In the genomic region with DNA sequence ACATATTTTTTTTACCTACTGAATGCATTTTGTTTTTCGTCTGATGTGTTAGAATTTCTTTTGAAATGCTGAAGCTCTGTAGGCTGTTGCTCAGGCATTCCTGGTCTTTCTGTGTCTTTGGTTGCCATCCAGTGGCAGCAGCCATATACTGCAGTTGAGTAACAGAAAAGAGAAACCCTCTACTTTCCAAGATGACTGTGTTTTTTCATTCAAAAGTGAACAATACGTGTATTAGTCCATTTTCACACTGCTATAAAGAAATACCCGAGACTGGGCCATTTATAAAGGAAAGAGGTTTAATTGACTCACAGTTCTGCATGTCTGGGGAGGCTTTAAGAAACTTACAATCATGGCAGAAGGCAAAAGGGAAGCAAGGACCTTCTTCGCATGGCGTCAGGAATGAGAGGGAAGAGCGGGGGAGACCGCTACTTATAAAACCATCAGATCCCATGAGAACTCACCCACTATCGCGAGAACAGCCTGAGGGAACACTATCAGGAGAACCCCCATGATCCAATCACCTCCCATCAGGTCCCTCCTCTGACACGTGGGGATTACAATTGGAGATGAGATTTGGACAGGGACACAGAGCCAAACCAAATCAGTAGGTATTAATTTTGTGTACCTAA, we compare ENCODE assay signal across 8 cellular contexts. TPM values are rescaled to one million over a fixed set of nuclear protein-coding genes. Genes with fewer than 3 reads are reported as not detected.
DNase-seq lines count a peak whose midpoint lies in the region; ATAC-seq and TF ChIP-seq lines count a peak whose summit lies in the region.

No MANE protein-coding gene starts in this region.

- no peaks in the 10 kb centered on the region for H4K20me1 ChIP-seq in Loucy (ENCODE audit: insufficient read depth, low read length, poor library complexity, severe bottlenecking)

- H3K27ac Mint-ChIP-seq in CD8-positive, alpha-beta T cell = peak overlapping the region; percentile 62

- H3K27ac ChIP-seq in CD8-positive, alpha-beta T cell (ENCODE audit: low read depth, low read length) = no peak overlapping the region
- H3K27ac ChIP-seq in prostate gland = no peak overlapping the region

- H3K4me1 ChIP-seq in CD8-positive, alpha-beta T cell (ENCODE audit: insufficient read depth, low read length) = peaks cover 5% of the 10 kb centered on the region
- H3K4me1 ChIP-seq in Loucy (ENCODE audit: insufficient read depth, low read length, poor library complexity, severe bottlenecking) = peaks cover 4% of the 10 kb centered on the region
- no peaks in the 10 kb centered on the region for H3K4me1 ChIP-seq in prostate gland (replicated peaks)

- no peak overlapping the region for H3K9ac ChIP-seq in Loucy (ENCODE audit: low read depth, low read length, poor library complexity, severe bottlenecking)

- no peak overlapping the region for H3K4me3 ChIP-seq in CD8-positive, alpha-beta T cell (ENCODE audit: low read depth, low read length)
- H3K4me3 ChIP-seq in Loucy (ENCODE audit: low read length, poor library complexity, severe bottlenecking) = peak overlapping the region; percentile 44
- no peak overlapping the region for H3K4me3 ChIP-seq in prostate gland

- no peaks in the 10 kb centered on the region for H3F3A ChIP-seq in Loucy (ENCODE audit: low read depth)

- no peak for TF ChIP-seq POLR2A in prostate gland (IDR thresholded peaks at IDR 0.05)

- H3K4me3 Mint-ChIP-seq in CD8-positive, alpha-beta T cell = peak overlapping the region; percentile 72

- no peaks in the 10 kb centered on the region for H3K9me3 ChIP-seq in CD8-positive, alpha-beta T cell (ENCODE audit: low read length)
- H3K9me3 ChIP-seq in Loucy (ENCODE audit: insufficient read depth, low read depth, low read length) (no peaks in the 10 kb centered on the region), prostate gland (no peaks in the 10 kb centered on the region)

- H3K9me2 ChIP-seq in Loucy (replicated peaks; ENCODE audit: low read depth, low read length) = no peaks in the 10 kb centered on the region

- no peaks in the 10 kb centered on the region for H3K36me3 ChIP-seq in CD8-positive, alpha-beta T cell (ENCODE audit: insufficient read depth, low read length)
- H3K36me3 ChIP-seq in Loucy (ENCODE audit: insufficient read depth, low read length) = no peaks in the 10 kb centered on the region
- H3K36me3 ChIP-seq in prostate gland = no peaks in the 10 kb centered on the region

- POLR2A ChIA-PET in CD8-positive, alpha-beta T cell (lab: Charles Lee) = no interaction called here

- peak; percentile 83 for TF ChIP-seq CTCF in CD8-positive, alpha-beta T cell (IDR thresholded peaks at IDR 0.05)
- TF ChIP-seq CTCF in Loucy (conservative IDR thresholded peaks at IDR 0.05; ENCODE audit: low read length) (peak; percentile 88), prostate gland (IDR thresholded peaks at IDR 0.05) (peak in 3 of 4 experiments; percentile 53 to 78 (median 73))

- H3K27me3 Mint-ChIP-seq in CD8-positive, alpha-beta T cell (ENCODE audit: low read depth) = peaks cover 18% of the 10 kb centered on the region

- H3K4me2 ChIP-seq in Loucy (ENCODE audit: low read depth, low read length, poor library complexity, severe bottlenecking) = peak overlapping the region; percentile 54

- H3K9me3 Mint-ChIP-seq in CD8-positive, alpha-beta T cell = no peaks in the 10 kb centered on the region

- peak; percentile 23 to 69 (median 55) for DNase-seq in CD8-positive, alpha-beta T cell
- DNase-seq in SK-N-DZ (ENCODE audit: low spot score) (peak; percentile 93), Right ventricle myocardium superior (no peak), prostate gland (ENCODE audit: low spot score) (peak; percentile 39)
- peak; percentile 30 for DNase-seq in activated naive CD8-positive, alpha-beta T cell treated with anti-CD3 and anti-CD28 coated beads, Interleukin-2, amount 50 U/mL, for 16 hours (ENCODE audit: low read depth, low spot score)

- peak; percentile 65 for ATAC-seq in CD8-positive, alpha-beta T cell
- ATAC-seq in GM19395 (IDR thresholded peaks at IDR 0.05; ENCODE audit: unreplicated experiment) (peak; percentile 48), Right ventricle myocardium superior (ENCODE audit: poor library complexity) (peak; percentile 70), HG03521 (IDR thresholded peaks at IDR 0.05; ENCODE audit: unreplicated experiment) (no peak)

- H3K79me2 ChIP-seq in Loucy (ENCODE audit: insufficient read depth, low read length) = no peaks in the 10 kb centered on the region

- CTCF ChIA-PET in CD8-positive, alpha-beta T cell (lab: Charles Lee) = interaction anchor here (0.7 to 1.6 kb wide), 11 partner anchors 11 to 531 kb away, joined by 3 to 17 read pairs (median 4); partner anchors contain the start of gene LPCAT4

- 11% methylated on average over 10 of the region's 10 CpGs for WGBS in prostate gland

- intact Hi-C loops in CD8-positive, alpha-beta T cell (cut with DNase I, micrococcal nuclease) = loop anchor here (1.0 to 10.0 kb wide), 6 partner anchors 73 to 957 kb away; partner anchors contain the start of genes DPH6 (in 1 of the 2), KATNBL1 (in 1 of the 2), NOP10 (in 1 of the 2) and NUTM1 (in 1 of the 2)
- intact Hi-C loops in Right ventricle myocardium superior (cut with DNase I) = no loop called here
- intact Hi-C loops in prostate gland (cut with DNase I) = no loop called here

- H2AFZ ChIP-seq in Loucy (ENCODE audit: low read length) = peak overlapping the region; percentile 84

- peaks cover 8% of the 10 kb centered on the region for H3K4me1 Mint-ChIP-seq in CD8-positive, alpha-beta T cell (ENCODE audit: low read depth)

- no peaks in the 10 kb centered on the region for H3K27me3 ChIP-seq in CD8-positive, alpha-beta T cell (ENCODE audit: insufficient read depth, low read length)
- no peaks in the 10 kb centered on the region for H3K27me3 ChIP-seq in Loucy (ENCODE audit: insufficient read depth, low read length, poor library complexity, severe bottlenecking)
- no peaks in the 10 kb centered on the region for H3K27me3 ChIP-seq in prostate gland (replicated peaks; ENCODE audit: insufficient read depth)

- H3K36me3 Mint-ChIP-seq in CD8-positive, alpha-beta T cell = no peaks in the 10 kb centered on the region

RNA-seq across cellular contexts. Expression of gene GOLGA8B, which starts 4.7 kb away (rescaled TPM):
- 100 to 1,000 TPM; 303 to 342 TPM for total RNA-seq in CD8-positive, alpha-beta T cell
- polyA plus RNA-seq in SK-N-DZ (2014; cell fraction: cytosol; rRNA removed) = 63.0 and 73.7 TPM in 2 replicates
- polyA plus RNA-seq in SK-N-DZ (2014; cell fraction: nucleus; rRNA removed) = 569 and 650 TPM in 2 replicates
- total RNA-seq in Right ventricle myocardium superior = 9.1 TPM
- 100 to 1,000 TPM in 1 of 2 donors, 10 to 100 TPM in 1; 83.0 to 197 TPM for total RNA-seq in prostate gland

Comparison
In these comparisons a context has a peak if more than half of its experiments do, and no peak if none do; other contexts are left out.
1. intact Hi-C loops: an anchor here in CD8-positive, alpha-beta T cell (1.0 to 10.0 kb wide); none called in Right ventricle myocardium superior and prostate gland.